ENCODE assay signal across 22 cellular contexts in genomic region chrX:110022555-110023448, GRCh38. TPM values are rescaled to one million over a fixed set of nuclear protein-coding genes. Genes with fewer than 3 reads are reported as not detected.
DNase-seq lines count a peak whose midpoint lies in the region; ATAC-seq and TF ChIP-seq lines count a peak whose summit lies in the region.
"Had no signal": no experiment of that assay in that cellular context is flagged by ENCODE, and none has a peak within 500 bp of the region (broad histone marks: within the 10 kb centered on the region; RNA-seq: fewer than 3 reads in every experiment).

No MANE protein-coding gene starts in this region.

- WGBS in heart left ventricle, 4 donors, result 53 to 64% (median 60%) methylated on average over 7 of the region's 7 CpGs

- peaks cover under 1% of the 10 kb centered on the region for H3K36me3 Mint-ChIP-seq in mesothelial cell of epicardium
- peaks cover 8% of the 10 kb centered on the region for H3K36me3 Mint-ChIP-seq in stimulated activated memory B cell treated with anti-CD40 and anti-IgM and Interleukin-4, amounts not matched to agents 10 μg/mL and 1 μg/mL and 100 μg/mL, for 72 hours

- H3K27me3 Mint-ChIP-seq in mesothelial cell of epicardium (ENCODE audit: low read depth), result no peaks in the 10 kb centered on the region
- H3K27me3 Mint-ChIP-seq in stimulated activated memory B cell treated with anti-CD40 and anti-IgM and Interleukin-4, amounts not matched to agents 10 μg/mL and 1 μg/mL and 100 μg/mL, for 72 hours, result no peaks in the 10 kb centered on the region

- H3K4me3 ChIP-seq in heart left ventricle, result no peak overlapping the region
- H3K4me3 ChIP-seq: BLaER1, K562 had no signal

- TF ChIP-seq CTCF in heart left ventricle (IDR thresholded peaks at IDR 0.05) (no peak), mesothelial cell of epicardium (IDR thresholded peaks at IDR 0.05; ENCODE audit: unreplicated experiment) (no peak)

- ATAC-seq in heart left ventricle (peak in 2 of 4 donors; percentile 34 to 35), Right ventricle myocardium inferior (no peak)
- ATAC-seq in stimulated activated memory B cell treated with anti-CD40 and anti-IgM and Interleukin-4, amounts not matched to agents 10 μg/mL and 1 μg/mL and 100 μg/mL, for 72 hours, result peak; percentile 36
- ATAC-seq: activated CD4-positive, CD25-positive, alpha-beta regulatory T cell treated with anti-CD3 and anti-CD28 coated beads, Interleukin-2, amount 50 U/mL, for 24 hours; activated CD8-positive, alpha-beta T cell treated with anti-CD3 and anti-CD28 coated beads, Interleukin-2, amount 10 ng/mL, durations not matched to agents 7 days and 5 days; K562 had no signal

- peaks cover 0 to 5% (median 0%) of the 10 kb centered on the region in 9 donors for H3K36me3 ChIP-seq in heart left ventricle

- peaks cover 15% of the 10 kb centered on the region for H3K4me1 Mint-ChIP-seq in mesothelial cell of epicardium
- peaks cover 15% of the 10 kb centered on the region for H3K4me1 Mint-ChIP-seq in stimulated activated memory B cell treated with anti-CD40 and anti-IgM and Interleukin-4, amounts not matched to agents 10 μg/mL and 1 μg/mL and 100 μg/mL, for 72 hours

- intact Hi-C loops in heart left ventricle (cut with DNase I) (no loop called here), Right ventricle myocardium inferior (cut with DNase I) (no loop called here)

- no peak for TF ChIP-seq POLR2A in heart left ventricle (IDR thresholded peaks at IDR 0.05)

- peaks cover 0 to 18% (median 0%) of the 10 kb centered on the region in 9 donors for H3K27me3 ChIP-seq in heart left ventricle

- H3K27ac ChIP-seq in heart left ventricle, result peak overlapping the region in 8 of 12 donors; percentile 52 to 78 (median 68)
- H3K27ac ChIP-seq: BLaER1 had no signal

- DNase-seq in heart left ventricle (no peak), Right ventricle myocardium inferior (ENCODE audit: missing footprints) (no peak), NCI-H1436 treated with DMSO at 0.1 percent for 48 hours (lab: John Stamatoyannopoulos, UW) (peak; percentile 4), mesothelial cell of epicardium (ENCODE audit: low spot score in 2 of 2, unreplicated experiment in 2 of 2) (no peak), NCI-H2029 treated with DMSO at 0.1 percent for 48 hours (lab: John Stamatoyannopoulos, UW) (no peak), NCI-H187 treated with DMSO at 0.1 percent for 48 hours (lab: John Stamatoyannopoulos, UW) (no peak)
- DNase-seq in stimulated activated CD4-positive, alpha-beta T cell treated with anti-CD3 and anti-CD28 coated beads, Interleukin-15, amount 100 ng/mL, for 24 hours, result no peak
- DNase-seq: activated CD8-positive, alpha-beta T cell treated with anti-CD3 and anti-CD28 coated beads, Interleukin-2, amount 10 ng/mL, durations not matched to agents 7 days and 5 days; activated naive CD4-positive, alpha-beta T cell treated with anti-CD3 and anti-CD28 coated beads for 36 hours; activated T-cell treated with anti-CD3 and anti-CD28 coated beads, Interleukin-2, amount 50 U/mL, for 1 hour; caudate nucleus; foreskin melanocyte; kidney; NCI-H2107; NCI-H524; RPMI8226; stimulated activated CD8-positive, alpha-beta memory T cell treated with anti-CD3 and anti-CD28 coated beads, Interleukin-4, amount 100 ng/mL, for 48 hours; T1000 had no signal

- peak overlapping the region; percentile 59 for H3K27ac Mint-ChIP-seq in mesothelial cell of epicardium
- peak overlapping the region; percentile 24 for H3K27ac Mint-ChIP-seq in stimulated activated memory B cell treated with anti-CD40 and anti-IgM and Interleukin-4, amounts not matched to agents 10 μg/mL and 1 μg/mL and 100 μg/mL, for 72 hours
- H3K27ac Mint-ChIP-seq: activated CD8-positive, alpha-beta T cell treated with anti-CD3 and anti-CD28 coated beads, Interleukin-2, amount 10 ng/mL, durations not matched to agents 7 days and 5 days; activated naive CD4-positive, alpha-beta T cell treated with anti-CD3 and anti-CD28 coated beads for 36 hours had no signal

- H3K4me1 ChIP-seq in heart left ventricle, result peaks cover 0 to 46% (median 11%) of the 10 kb centered on the region in 12 donors

- no peaks in the 10 kb centered on the region for H3K9me3 Mint-ChIP-seq in mesothelial cell of epicardium
- no peaks in the 10 kb centered on the region for H3K9me3 Mint-ChIP-seq in stimulated activated memory B cell treated with anti-CD40 and anti-IgM and Interleukin-4, amounts not matched to agents 10 μg/mL and 1 μg/mL and 100 μg/mL, for 72 hours
- H3K9me3 Mint-ChIP-seq: activated naive CD4-positive, alpha-beta T cell treated with anti-CD3 and anti-CD28 coated beads for 36 hours had no signal

- H3K9me3 ChIP-seq in heart left ventricle, result no peaks in the 10 kb centered on the region
- H3K9me3 ChIP-seq: BLaER1 had no signal

- no peak overlapping the region for H3K4me3 Mint-ChIP-seq in mesothelial cell of epicardium
- H3K4me3 Mint-ChIP-seq in stimulated activated memory B cell treated with anti-CD40 and anti-IgM and Interleukin-4, amounts not matched to agents 10 μg/mL and 1 μg/mL and 100 μg/mL, for 72 hours, result no peak overlapping the region
- H3K4me3 Mint-ChIP-seq: activated CD8-positive, alpha-beta T cell treated with anti-CD3 and anti-CD28 coated beads, Interleukin-2, amount 10 ng/mL, durations not matched to agents 7 days and 5 days; activated naive CD4-positive, alpha-beta T cell treated with anti-CD3 and anti-CD28 coated beads for 36 hours had no signal

RNA-seq across cellular contexts. Expression of gene TMEM164, which starts 19.9 kb away (rescaled TPM):
- total RNA-seq in heart left ventricle (10 to 100 TPM; 37.6 to 94.7 (median 50.3) TPM), Right ventricle myocardium inferior (53.6 TPM), mesothelial cell of epicardium (42.5 to 44.4 TPM (median 44.0 TPM) in 3 replicates)
- 100 to 1,000 TPM in 1 of 2 donors, 10 to 100 TPM in 1; 14.4 to 117 TPM for polyA plus RNA-seq in heart left ventricle
